ENCODE assay signal across 10 cellular contexts in genomic region chr12:96063046-96063445, GRCh38. TPM values are rescaled to one million over a fixed set of nuclear protein-coding genes. Genes with fewer than 3 reads are reported as not detected.
DNase-seq lines count a peak whose midpoint lies in the region; ATAC-seq and TF ChIP-seq lines count a peak whose summit lies in the region.
"Had no signal": no experiment of that assay in that cellular context is flagged by ENCODE, and none has a peak within 500 bp of the region (broad histone marks: within the 10 kb centered on the region; RNA-seq: fewer than 3 reads in every experiment).

No MANE protein-coding gene starts in this region.

- intact Hi-C loops in cardiac septum (cut with DNase I), result loop anchor here (2.0 to 10.0 kb wide), 3 partner anchors 152 to 454 kb away; partner anchors contain the start of gene CDK17

- H3K9me3 Mint-ChIP-seq in activated naive CD8-positive, alpha-beta T cell (ENCODE audit: low read depth), result no peaks in the 10 kb centered on the region
- H3K9me3 Mint-ChIP-seq in activated naive CD8-positive, alpha-beta T cell treated with anti-CD3 and anti-CD28 coated beads, Interleukin-2, amount 50 U/mL, for 24 hours, result no peaks in the 10 kb centered on the region
- no peaks in the 10 kb centered on the region for H3K9me3 Mint-ChIP-seq in stimulated activated effector memory CD8-positive, alpha-beta T cell treated with anti-CD3 and anti-CD28 coated beads, Interleukin-12 subunit alpha, Interleukin-12 subunit beta, amount 100 ng/mL, for 72 hours

- ATAC-seq in activated naive CD8-positive, alpha-beta T cell treated with anti-CD3 and anti-CD28 coated beads, Interleukin-2, amount 50 U/mL, for 24 hours, result no peak
- no peak for ATAC-seq in stimulated activated effector memory CD8-positive, alpha-beta T cell treated with anti-CD3 and anti-CD28 coated beads, Interleukin-12 subunit alpha, Interleukin-12 subunit beta, amount 100 ng/mL, for 72 hours

- no peaks in the 10 kb centered on the region for H3K36me3 Mint-ChIP-seq in activated naive CD8-positive, alpha-beta T cell
- H3K36me3 Mint-ChIP-seq in activated naive CD8-positive, alpha-beta T cell treated with anti-CD3 and anti-CD28 coated beads, Interleukin-2, amount 50 U/mL, for 24 hours (ENCODE audit: low read depth), result no peaks in the 10 kb centered on the region
- no peaks in the 10 kb centered on the region for H3K36me3 Mint-ChIP-seq in stimulated activated effector memory CD8-positive, alpha-beta T cell treated with anti-CD3 and anti-CD28 coated beads, Interleukin-12 subunit alpha, Interleukin-12 subunit beta, amount 100 ng/mL, for 72 hours

- no peak overlapping the region for H3K4me3 ChIP-seq in astrocyte of the spinal cord (ENCODE audit: low read depth, low read length)

- in situ Hi-C loops in astrocyte of the spinal cord (cut with HindIII; ENCODE audit: low sequenced_read_pairs), result no loop called here

- peak overlapping the region; percentile 24 for H3K27ac Mint-ChIP-seq in activated naive CD8-positive, alpha-beta T cell
- H3K27ac Mint-ChIP-seq in activated naive CD8-positive, alpha-beta T cell treated with anti-CD3 and anti-CD28 coated beads, Interleukin-2, amount 50 U/mL, for 24 hours, result no peak overlapping the region
- peak overlapping the region; percentile 6 for H3K27ac Mint-ChIP-seq in stimulated activated effector memory CD8-positive, alpha-beta T cell treated with anti-CD3 and anti-CD28 coated beads, Interleukin-12 subunit alpha, Interleukin-12 subunit beta, amount 100 ng/mL, for 72 hours

- no peak overlapping the region for H3K4me3 Mint-ChIP-seq in activated naive CD8-positive, alpha-beta T cell
- H3K4me3 Mint-ChIP-seq in activated naive CD8-positive, alpha-beta T cell treated with anti-CD3 and anti-CD28 coated beads, Interleukin-2, amount 50 U/mL, for 24 hours, result no peak overlapping the region
- H3K4me3 Mint-ChIP-seq in stimulated activated effector memory CD8-positive, alpha-beta T cell treated with anti-CD3 and anti-CD28 coated beads, Interleukin-12 subunit alpha, Interleukin-12 subunit beta, amount 100 ng/mL, for 72 hours, result no peak overlapping the region

- H3K27me3 Mint-ChIP-seq in activated naive CD8-positive, alpha-beta T cell, result no peaks in the 10 kb centered on the region
- no peaks in the 10 kb centered on the region for H3K27me3 Mint-ChIP-seq in activated naive CD8-positive, alpha-beta T cell treated with anti-CD3 and anti-CD28 coated beads, Interleukin-2, amount 50 U/mL, for 24 hours

- no peak for DNase-seq in activated naive CD8-positive, alpha-beta T cell treated with anti-CD3 and anti-CD28 coated beads, Interleukin-2, amount 50 U/mL, for 24 hours
- DNase-seq in M059J (ENCODE audit: low read depth), result peak; percentile 21
- DNase-seq in astrocyte of the spinal cord (ENCODE audit: low read depth, low spot score), result peak; percentile 39
- DNase-seq in stimulated activated effector memory CD8-positive, alpha-beta T cell treated with anti-CD3 and anti-CD28 coated beads, Interleukin-12 subunit alpha, Interleukin-12 subunit beta, amount 100 ng/mL, for 72 hours (ENCODE audit: low spot score in 2 of 2), result no peak
- no peak for DNase-seq in amygdala (lab: John Stamatoyannopoulos, UW)
- no peak for DNase-seq in SKM-1 treated with dmso at 0.1 percent for 144 hours (lab: John Stamatoyannopoulos, UW; ENCODE audit: unreplicated experiment)
- no peak for DNase-seq in cardiac septum (ENCODE audit: low spot score)
- DNase-seq: activated naive CD4-positive, alpha-beta T cell treated with Interleukin-2 at 50 U/mL for 16 hours; SHP77 treated with DMSO at 0.1 percent for 48 hours had no signal

- peaks cover 21% of the 10 kb centered on the region for H3K4me1 Mint-ChIP-seq in activated naive CD8-positive, alpha-beta T cell (ENCODE audit: low read depth)
- H3K4me1 Mint-ChIP-seq in activated naive CD8-positive, alpha-beta T cell treated with anti-CD3 and anti-CD28 coated beads, Interleukin-2, amount 50 U/mL, for 24 hours, result peaks cover 24% of the 10 kb centered on the region
- H3K4me1 Mint-ChIP-seq in stimulated activated effector memory CD8-positive, alpha-beta T cell treated with anti-CD3 and anti-CD28 coated beads, Interleukin-12 subunit alpha, Interleukin-12 subunit beta, amount 100 ng/mL, for 72 hours, result peaks cover 32% of the 10 kb centered on the region

- peak; percentile 10 for TF ChIP-seq CTCF in astrocyte of the spinal cord (IDR thresholded peaks at IDR 0.05; ENCODE audit: low read depth, low read length)

RNA-seq across cellular contexts. Expression of gene LTA4H, which starts 27.7 kb away (rescaled TPM):
- total RNA-seq in M059J (2014; rRNA removed; shearing (Covaris generic)), result 39.8 and 51.4 TPM in 2 replicates
- total RNA-seq in cardiac septum, result 35.5 TPM

Comparison
In these comparisons a context has a peak if more than half of its experiments do, and no peak if none do; other contexts are left out.
1. DNase-seq: peak in M059J (single experiment) and astrocyte of the spinal cord (single experiment); none in activated naive CD8-positive, alpha-beta T cell treated with anti-CD3 and anti-CD28 coated beads, Interleukin-2, amount 50 U/mL, for 24 hours (single experiment), stimulated activated effector memory CD8-positive, alpha-beta T cell treated with anti-CD3 and anti-CD28 coated beads, Interleukin-12 subunit alpha, Interleukin-12 subunit beta, amount 100 ng/mL, for 72 hours (0 of 2), amygdala (0 of 56), SKM-1 treated with dmso at 0.1 percent for 144 hours (single experiment) and cardiac septum (single experiment).